Comparison of ENCODE assay signal across 22 cellular contexts in the genomic region with DNA sequence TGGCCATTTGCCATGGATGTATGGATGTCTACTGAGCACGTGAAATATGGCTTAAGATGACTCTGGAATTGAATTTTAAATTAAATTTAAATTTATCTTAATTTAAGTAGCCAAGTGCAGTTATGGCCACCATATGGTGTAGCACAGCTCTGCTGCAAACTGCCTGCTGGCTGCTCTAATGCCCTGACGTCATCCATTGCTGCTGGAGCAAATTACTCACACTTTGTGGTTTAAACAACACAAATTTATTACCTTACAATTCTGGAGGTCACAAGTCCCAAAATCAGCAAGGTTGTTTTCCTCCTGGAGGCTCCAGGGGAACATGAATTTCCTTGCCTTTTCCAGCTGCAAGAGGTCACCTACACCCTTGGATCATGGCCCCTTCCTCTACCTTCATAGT.
"Had no signal": no experiment of that assay in that cellular context is flagged by ENCODE, and none has a peak within 500 bp of the region (broad histone marks: within the 10 kb centered on the region; RNA-seq: fewer than 3 reads in every experiment).

No MANE protein-coding gene starts in this region.

- H3K4me2 ChIP-seq: hepatocyte had no signal

- DNase-seq: colonic mucosa; dermis blood vessel endothelial cell; foreskin melanocyte; head of caudate nucleus; kidney; left colon; left ventricle myocardium superior; naive thymus-derived CD4-positive, alpha-beta T cell; nephron progenitor cell; retina; right lobe of liver; stimulated activated CD4-positive, alpha-beta T cell treated with anti-CD3 and anti-CD28 coated beads, Interleukin-4, amount 100 ng/mL, for 1 hour; stimulated activated CD8-positive, alpha-beta memory T cell treated with anti-CD3 and anti-CD28 coated beads, Interleukin-4, amount 100 ng/mL, for 48 hours; stimulated activated naive CD8-positive, alpha-beta T cell treated with anti-CD3 and anti-CD28 coated beads, Interleukin-15, amount 100 ng/mL, for 72 hours; testis; upper lobe of right lung had no signal

- H3K4me3 ChIP-seq: colonic mucosa, hepatocyte, lung, prostate gland, right lobe of liver, testis, tibial nerve, upper lobe of right lung had no signal

- H3K79me2 ChIP-seq: hepatocyte, parathyroid adenoma had no signal

- H3K9ac ChIP-seq: parathyroid adenoma had no signal

- H3K27me3 ChIP-seq: colonic mucosa, hepatocyte, right lobe of liver, testis, tibial nerve, upper lobe of right lung had no signal

- H3K9me3 ChIP-seq: colonic mucosa, prostate gland, right lobe of liver, testis, upper lobe of right lung had no signal

- FAIRE-seq: kidney had no signal

- H3K36me3 ChIP-seq: colonic mucosa, prostate gland, right lobe of liver, tibial nerve, upper lobe of right lung had no signal

- H3K27ac ChIP-seq: colonic mucosa, hepatocyte, parathyroid adenoma, prostate gland, right lobe of liver, testis, tibial nerve, upper lobe of right lung had no signal

- ATAC-seq: left colon; left ventricle myocardium superior; naive thymus-derived CD4-positive, alpha-beta T cell; right lobe of liver; stimulated activated effector memory CD8-positive, alpha-beta T cell treated with anti-CD3 and anti-CD28 coated beads, Interleukin-12 subunit alpha, Interleukin-12 subunit beta, amount 100 ng/mL, for 72 hours; stimulated activated naive CD8-positive, alpha-beta T cell treated with anti-CD3 and anti-CD28 coated beads, Interleukin-15, amount 100 ng/mL, for 72 hours; upper lobe of right lung had no signal

- H2AFZ ChIP-seq: hepatocyte, parathyroid adenoma had no signal

- H3K4me1 ChIP-seq: colonic mucosa, parathyroid adenoma, prostate gland, right lobe of liver, testis, tibial nerve, upper lobe of right lung had no signal
